ENCODE assay signal across 1 cellular context in the genomic region with DNA sequence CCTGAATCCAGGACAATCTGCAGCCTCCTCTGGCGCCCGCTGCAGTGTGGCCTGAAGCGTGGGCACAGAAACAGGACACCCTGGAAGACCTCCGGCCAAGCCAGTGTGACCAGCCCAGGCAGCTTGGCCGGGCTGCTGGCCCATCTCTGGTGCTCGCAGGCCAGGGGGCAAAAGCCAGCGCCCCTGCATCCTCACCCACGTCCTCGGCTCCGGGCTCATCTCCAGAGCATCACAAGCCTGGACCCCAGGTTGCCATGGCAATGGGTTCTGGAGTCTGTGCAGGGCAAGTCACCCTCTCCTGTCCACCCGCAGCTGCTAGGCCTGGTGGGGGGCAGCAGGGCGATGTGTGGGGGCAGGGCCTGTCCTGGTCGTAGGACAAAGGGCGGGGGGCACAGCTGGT.
TF ChIP-seq lines count a peak whose summit lies in the region.

No MANE protein-coding gene starts in this region.

TF ChIP-seq in HepG2, 621 proteins besides CTCF, POLR2A, EP300 and RAD21:
- TF ChIP-seq SALL2 (CRISPR knock-in tag; IDR thresholded peaks at IDR 0.05) (no peak), ZNF709 (CRISPR knock-in tag; IDR thresholded peaks at IDR 0.05) (no peak), FOXA3 (CRISPR knock-in tag; IDR thresholded peaks at IDR 0.05) (no peak), ZC3H13 (CRISPR knock-in tag; IDR thresholded peaks at IDR 0.05) (0 out of 2 replicates have a peak, but pooled peaks have one; percentile 24), RFX1 (IDR thresholded peaks at IDR 0.05) (peak; percentile 14; the same call in 1 of the 2 replicates), RFX3 (CRISPR knock-in tag; IDR thresholded peaks at IDR 0.05) (0 out of 2 replicates have a peak, but pooled peaks have one; percentile 30)
- TF ChIP-seq, protein P1, sequence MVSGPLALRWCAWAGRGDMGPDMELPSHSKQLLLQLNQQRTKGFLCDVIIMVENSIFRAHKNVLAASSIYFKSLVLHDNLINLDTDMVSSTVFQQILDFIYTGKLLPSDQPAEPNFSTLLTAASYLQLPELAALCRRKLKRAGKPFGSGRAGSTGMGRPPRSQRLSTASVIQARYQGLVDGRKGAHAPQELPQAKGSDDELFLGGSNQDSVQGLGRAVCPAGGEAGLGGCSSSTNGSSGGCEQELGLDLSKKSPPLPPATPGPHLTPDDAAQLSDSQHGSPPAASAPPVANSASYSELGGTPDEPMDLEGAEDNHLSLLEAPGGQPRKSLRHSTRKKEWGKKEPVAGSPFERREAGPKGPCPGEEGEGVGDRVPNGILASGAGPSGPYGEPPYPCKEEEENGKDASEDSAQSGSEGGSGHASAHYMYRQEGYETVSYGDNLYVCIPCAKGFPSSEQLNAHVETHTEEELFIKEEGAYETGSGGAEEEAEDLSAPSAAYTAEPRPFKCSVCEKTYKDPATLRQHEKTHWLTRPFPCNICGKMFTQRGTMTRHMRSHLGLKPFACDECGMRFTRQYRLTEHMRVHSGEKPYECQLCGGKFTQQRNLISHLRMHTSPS (CRISPR knock-in tag; IDR thresholded peaks at IDR 0.05; ENCODE audit: low read depth), result no peak
